Comparison of ENCODE assay signal across 9 cellular contexts in the genomic region with DNA sequence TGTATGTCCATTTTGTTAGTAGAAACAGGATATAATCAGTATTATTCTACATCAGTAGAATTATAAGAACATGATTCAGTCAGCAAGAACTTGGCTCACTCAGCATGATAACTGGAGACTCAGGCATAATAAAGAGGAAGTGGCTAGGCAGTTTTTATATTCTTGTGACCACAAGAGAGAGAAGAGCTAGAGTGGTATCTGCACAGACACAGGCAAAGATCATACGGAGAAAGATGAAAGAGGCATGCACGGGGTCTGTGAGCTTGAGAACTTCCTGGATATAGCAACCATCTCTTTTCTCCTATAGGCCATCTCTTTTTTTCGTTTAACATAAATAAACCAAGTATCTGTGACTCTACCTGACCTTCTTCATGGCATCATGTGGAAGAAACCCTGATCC. TPM values are rescaled to one million over a fixed set of nuclear protein-coding genes. Genes with fewer than 3 reads are reported as not detected.
DNase-seq lines count a peak whose midpoint lies in the region; ATAC-seq and TF ChIP-seq lines count a peak whose summit lies in the region.
"Had no signal": no experiment of that assay in that cellular context is flagged by ENCODE, and none has a peak within 500 bp of the region (broad histone marks: within the 10 kb centered on the region; RNA-seq: fewer than 3 reads in every experiment).

No MANE protein-coding gene starts in this region.

- H2BK15ac ChIP-seq in mesendoderm (replicated peaks; ENCODE audit: low read depth) = no peak overlapping the region

- no peaks in the 10 kb centered on the region for H3K9me3 ChIP-seq in DND-41 (ENCODE audit: insufficient read depth, low read length, severe bottlenecking)

- peaks cover 47% of the 10 kb centered on the region for H3K4me1 ChIP-seq in DND-41 (ENCODE audit: insufficient read depth, low read length)
- peaks cover 2% of the 10 kb centered on the region for H3K4me1 ChIP-seq in mesendoderm (ENCODE audit: control insufficient read depth, low read depth, low read length)

- H3K36me3 ChIP-seq in DND-41 (ENCODE audit: insufficient read depth, low read length) (no peaks in the 10 kb centered on the region), mesendoderm (ENCODE audit: control insufficient read depth, insufficient read depth, low read length) (no peaks in the 10 kb centered on the region)

- peak; percentile 99 for ATAC-seq in DND-41 (ENCODE audit: insufficient read depth, low read depth)
- ATAC-seq in GM19455 (IDR thresholded peaks at IDR 0.05; ENCODE audit: unreplicated experiment) = peak; percentile 98
- ATAC-seq in HG03469 (IDR thresholded peaks at IDR 0.05; ENCODE audit: unreplicated experiment) = peak; percentile 93
- ATAC-seq in stimulated activated naive CD8-positive, alpha-beta T cell treated with anti-CD3 and anti-CD28 coated beads, Interleukin-15, Interleukin-2, amounts not matched to agents 100 U/mL and 50 U/mL, for 24 hours = peak; percentile 91

- H3K23ac ChIP-seq in mesendoderm (ENCODE audit: low read length) = no peak overlapping the region

- H3K4me2 ChIP-seq in DND-41 (ENCODE audit: insufficient read depth, low read length) (peak overlapping the region; percentile 62), mesendoderm (ENCODE audit: low read length) (no peak overlapping the region)

- H4K20me1 ChIP-seq in DND-41 (ENCODE audit: insufficient read depth, low read length) = no peaks in the 10 kb centered on the region

- no peak overlapping the region for H2BK120ac ChIP-seq in mesendoderm (ENCODE audit: low read depth, low read length)

- H3K79me2 ChIP-seq in DND-41 (ENCODE audit: insufficient read depth, low read length) (peaks cover 42% of the 10 kb centered on the region), mesendoderm (ENCODE audit: control insufficient read depth, insufficient read depth, low read length) (no peaks in the 10 kb centered on the region)

- no peak overlapping the region for H2AK5ac ChIP-seq in mesendoderm (ENCODE audit: low read length)

- H4K5ac ChIP-seq in mesendoderm (ENCODE audit: low read length) = no peak overlapping the region

- no peaks in the 10 kb centered on the region for H3K27me3 ChIP-seq in DND-41 (ENCODE audit: insufficient read depth, low read length, poor library complexity)
- no peaks in the 10 kb centered on the region for H3K27me3 ChIP-seq in mesendoderm (ENCODE audit: insufficient read depth, low read length, poor library complexity)

- H3K4me3 ChIP-seq in DND-41 (ENCODE audit: low read depth in 1 of 2, low read length in 2 of 2) (peak overlapping the region in 1 of 2 experiments; percentile 24; a peak in 1 of 4 replicates), fibroblast of the aortic adventitia (ENCODE audit: low read depth, low read length) (no peak overlapping the region), mesendoderm (ENCODE audit: low read length) (no peak overlapping the region)
- H3K4me3 ChIP-seq: SK-N-MC had no signal

- no peak overlapping the region for H3K4ac ChIP-seq in mesendoderm (ENCODE audit: low read depth, low read length)

- H2BK5ac ChIP-seq in mesendoderm (ENCODE audit: low read length) = no peak overlapping the region

- H3K27ac ChIP-seq in DND-41 (ENCODE audit: low read length) = peak overlapping the region; percentile 92
- H3K27ac ChIP-seq in mesendoderm (ENCODE audit: low read depth, low read length) = no peak overlapping the region
- H3K27ac ChIP-seq: SK-N-MC had no signal

- H3K9ac ChIP-seq in DND-41 (ENCODE audit: low read depth, low read length) (peak overlapping the region; percentile 37), mesendoderm (ENCODE audit: low read length) (no peak overlapping the region)

- no peak for TF ChIP-seq CTCF in DND-41 (IDR thresholded peaks at IDR 0.05; ENCODE audit: borderline replicate concordance, extremely low read depth, low read length, poor library complexity, severe bottlenecking)
- TF ChIP-seq CTCF in fibroblast of the aortic adventitia (IDR thresholded peaks at IDR 0.05; ENCODE audit: insufficient read depth, low read length) = no peak

- H2AFZ ChIP-seq in DND-41 (ENCODE audit: low read depth, low read length) = peak overlapping the region; percentile 72

- no peaks in the 10 kb centered on the region for H3K79me1 ChIP-seq in mesendoderm (ENCODE audit: low read length)

- DNase-seq in DND-41 (peak; percentile 84), UCSD-AML1 (lab: John Stamatoyannopoulos, UW; ENCODE audit: unreplicated experiment) (peak; percentile 19), fibroblast of the aortic adventitia (ENCODE audit: low read depth) (peak; percentile 76), GOT3 (lab: John Stamatoyannopoulos, UW) (no peak), mesendoderm (no peak)
- no peak for DNase-seq in stimulated activated naive CD8-positive, alpha-beta T cell treated with anti-CD3 and anti-CD28 coated beads, Interleukin-15, Interleukin-2, amounts not matched to agents 100 U/mL and 50 U/mL, for 24 hours

- WGBS in mesendoderm (ENCODE audit: extremely low coverage, insufficient coverage, low lambda C conversion rate) = no CpG with 5 or more reads among the region's 3 CpGs

- H3K56ac ChIP-seq in mesendoderm (ENCODE audit: low read length) = no peak overlapping the region

- H3K18ac ChIP-seq in mesendoderm (ENCODE audit: low read length) = no peak overlapping the region

- no peak overlapping the region for H4K8ac ChIP-seq in mesendoderm (ENCODE audit: low read depth, low read length)

RNA-seq across cellular contexts. Expression of gene MYO5A, which starts 46.8 kb away (rescaled TPM):
- total RNA-seq in fibroblast of the aortic adventitia (ENCODE audit: low replicate concordance) = 18.9 and 80.3 TPM in 2 replicates
- 7.5 TPM for polyA plus RNA-seq in mesendoderm (2013, experiment 1 of 2)
- 8.2 TPM for polyA plus RNA-seq in mesendoderm (2013, experiment 2 of 2)

Comparison
In these comparisons a context has a peak if more than half of its experiments do, and no peak if none do; other contexts are left out.
1. DNase-seq: peak in DND-41 (single experiment), UCSD-AML1 (single experiment) and fibroblast of the aortic adventitia (single experiment); none in stimulated activated naive CD8-positive, alpha-beta T cell treated with anti-CD3 and anti-CD28 coated beads, Interleukin-15, Interleukin-2, amounts not matched to agents 100 U/mL and 50 U/mL, for 24 hours (single experiment), GOT3 (single experiment) and mesendoderm (single experiment).
2. Peak in every context shown above with its lines, with median percentiles within 50 percentile points of each other: ATAC-seq.